In the genomic region with DNA sequence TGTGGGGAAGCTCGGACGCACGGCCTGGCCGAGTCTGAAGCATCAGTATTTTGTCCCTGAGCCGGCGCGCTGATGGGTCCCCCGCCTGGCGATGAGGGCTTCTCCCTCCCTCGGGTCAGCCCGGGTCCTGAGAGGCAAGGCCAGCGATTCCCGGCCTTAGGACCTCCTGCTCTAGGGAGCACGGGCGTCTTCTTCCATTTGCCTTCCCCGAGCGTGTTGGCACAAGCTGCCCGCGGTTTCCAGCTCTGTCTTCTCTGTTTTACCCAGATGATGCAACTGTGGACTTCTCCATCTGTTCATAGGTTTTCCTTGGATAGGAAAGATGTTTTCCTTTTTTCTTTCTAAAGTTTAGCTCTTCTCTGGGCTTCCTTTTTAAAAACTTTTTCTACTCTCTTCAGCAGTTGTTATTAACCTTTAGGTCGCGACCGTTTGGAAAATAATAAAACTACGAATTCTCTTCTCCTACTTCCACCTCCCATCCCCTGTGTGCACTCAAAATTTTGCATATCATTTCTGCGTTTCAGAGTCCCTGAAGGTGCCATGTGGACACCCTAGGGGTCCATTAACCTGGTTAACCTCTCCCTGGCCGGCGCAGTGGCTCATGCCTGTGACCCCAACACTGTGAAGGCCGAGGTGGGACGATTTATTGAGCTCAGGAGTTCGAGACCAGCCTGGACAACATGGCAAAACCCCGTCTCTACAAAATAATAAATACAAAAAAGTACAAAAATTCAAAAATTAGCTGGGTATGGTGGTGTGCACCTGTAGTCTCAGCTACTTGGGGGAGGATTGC, we compare ENCODE assay signal across 8 cellular contexts. TPM values are rescaled to one million over a fixed set of nuclear protein-coding genes. Genes with fewer than 3 reads are reported as not detected.
A peak's percentile ranks its signal among the peaks of the same experiment; 100 is the strongest.
DNase-seq lines count a peak whose midpoint lies in the region; ATAC-seq, FAIRE-seq and TF ChIP-seq lines count a peak whose summit lies in the region.

No MANE protein-coding gene starts in this region.

- peak overlapping the region; percentile 91 for H3K4me3 Mint-ChIP-seq in activated T-helper 17 cell treated with anti-CD3 and anti-CD28 coated beads, Interleukin-2, amount 50 U/mL, for 72 hours

- H4K20me1 ChIP-seq in hepatocyte (ENCODE audit: insufficient read depth, poor library complexity, severe bottlenecking) = peaks cover 8% of the 10 kb centered on the region

- H3K9me2 ChIP-seq in hepatocyte (replicated peaks; ENCODE audit: insufficient read depth) = no peaks in the 10 kb centered on the region

- intact Hi-C loops in A673 (cut with micrococcal nuclease; ENCODE audit: unreplicated experiment) = no loop called here
- intact Hi-C loops in spleen (cut with DNase I; ENCODE audit: low total_unique reads) = no loop called here

- FAIRE-seq in GM12892 (lab: Jason Lieb, UNC) = no peak

- ATAC-seq in activated T-helper 17 cell treated with anti-CD3 and anti-CD28 coated beads, Interleukin-2, amount 50 U/mL, for 72 hours (replicated peaks) = no peak
- ATAC-seq in HG03196 (IDR thresholded peaks at IDR 0.05; ENCODE audit: unreplicated experiment) (no peak), GM21529 (IDR thresholded peaks at IDR 0.05; ENCODE audit: unreplicated experiment) (no peak)

- H3K4me1 Mint-ChIP-seq in activated T-helper 17 cell treated with anti-CD3 and anti-CD28 coated beads, Interleukin-2, amount 50 U/mL, for 72 hours = peaks cover 25% of the 10 kb centered on the region

- H3K27me3 Mint-ChIP-seq in activated T-helper 17 cell treated with anti-CD3 and anti-CD28 coated beads, Interleukin-2, amount 50 U/mL, for 72 hours = no peaks in the 10 kb centered on the region

- H2AFZ ChIP-seq in hepatocyte = peak overlapping the region; percentile 43

- peak overlapping the region; percentile 96 for H3K27ac Mint-ChIP-seq in activated T-helper 17 cell treated with anti-CD3 and anti-CD28 coated beads, Interleukin-2, amount 50 U/mL, for 72 hours

- no peaks in the 10 kb centered on the region for H3K9me3 ChIP-seq in A673 (ENCODE audit: low read depth, low read length, poor library complexity, severe bottlenecking)
- no peaks in the 10 kb centered on the region for H3K9me3 ChIP-seq in hepatocyte (ENCODE audit: low read depth)
- H3K9me3 ChIP-seq in spleen = no peaks in the 10 kb centered on the region

- peaks cover 33% of the 10 kb centered on the region for H3K79me2 ChIP-seq in hepatocyte

- BruUV-seq in A673 (replicated peaks; lab: Mats Ljungman, UMichigan) = TSS peak; percentile 78

- 18% methylated on average over 30 of the region's 30 CpGs for WGBS in hepatocyte (ENCODE audit: low lambda C conversion rate, missing lambda C conversion rate)
- WGBS in spleen, 5 donors = 15 to 26% (median 15%) methylated on average over 21 to 30 of the region's 30 CpGs

- H3K27me3 ChIP-seq in A673 (replicated peaks; ENCODE audit: insufficient read depth, low read depth, low read length, poor library complexity) (no peaks in the 10 kb centered on the region), hepatocyte (peaks cover 4% of the 10 kb centered on the region), spleen (replicated peaks in 1 of 7) (no peaks in the 10 kb centered on the region)

- TF ChIP-seq POLR2A in spleen (IDR thresholded peaks at IDR 0.05) = peak in 1 of 3 donors; percentile 21
- TF ChIP-seq POLR2A in GM12892 (IDR thresholded peaks at IDR 0.05; ENCODE audit: low read depth, low read length) = no peak

- POLR2A ChIA-PET in A673 (lab: Charles Lee; ENCODE audit: low non-redundant PET) (no interaction called here), HEK293T (lab: Yijun Ruan, JAX) (interaction anchor here (0.7 to 4.1 kb wide), 18 partner anchors 9 to 429 kb away, joined by 3 to 34 read pairs (median 5); a partner anchor contains a TSS)

- CTCF ChIA-PET in A673 (lab: Charles Lee) = no interaction called here
- CTCF ChIA-PET in HEK293T (lab: Yijun Ruan, JAX) = interaction anchor here (0.5 to 1.2 kb wide), 4 partner anchors 9 to 186 kb away, joined by 3 to 5 read pairs (median 4); no protein-coding TSS in a partner anchor

- H3K9me3 Mint-ChIP-seq in activated T-helper 17 cell treated with anti-CD3 and anti-CD28 coated beads, Interleukin-2, amount 50 U/mL, for 72 hours = no peaks in the 10 kb centered on the region

- peak overlapping the region; percentile 85 for H3K4me2 ChIP-seq in hepatocyte

- H3K4me1 ChIP-seq in A673 (ENCODE audit: insufficient read depth, low read length, poor library complexity, severe bottlenecking) = peaks cover 12% of the 10 kb centered on the region
- H3K4me1 ChIP-seq in hepatocyte (ENCODE audit: insufficient read depth) = peaks cover 25% of the 10 kb centered on the region
- peaks cover 27 to 46% (median 39%) of the 10 kb centered on the region in 6 donors for H3K4me1 ChIP-seq in spleen

- DNase-seq in A673 (ENCODE audit: low spot score) (no peak), HEK293T (ENCODE audit: extremely low spot score) (no peak), hepatocyte (ENCODE audit: low spot score) (no peak), spleen (peak; percentile 82), GM12892 (ENCODE audit: insufficient read length) (no peak)

- no peak for TF ChIP-seq CTCF in A673 (conservative IDR thresholded peaks at IDR 0.05; ENCODE audit: low read depth, low read length)
- no peak for TF ChIP-seq CTCF in hepatocyte (IDR thresholded peaks at IDR 0.05; ENCODE audit: poor library complexity)
- TF ChIP-seq CTCF in spleen (IDR thresholded peaks at IDR 0.05 in 8 of 11, conservative IDR thresholded peaks at IDR 0.05 in 3 of 11) = no peak

- H3K4me3 ChIP-seq in A673 (ENCODE audit: low read depth, low read length, poor library complexity, severe bottlenecking) (peak overlapping the region; percentile 84), hepatocyte (peak overlapping the region; percentile 42), spleen (peak overlapping the region; percentile 65 to 93 (median 79))

- peaks cover 29% of the 10 kb centered on the region for H3K36me3 Mint-ChIP-seq in activated T-helper 17 cell treated with anti-CD3 and anti-CD28 coated beads, Interleukin-2, amount 50 U/mL, for 72 hours (ENCODE audit: low read depth)

- no peaks in the 10 kb centered on the region for H3K36me3 ChIP-seq in A673 (ENCODE audit: insufficient read depth, low read length, poor library complexity, severe bottlenecking)
- H3K36me3 ChIP-seq in hepatocyte (replicated peaks; ENCODE audit: insufficient read depth, low read depth) = no peaks in the 10 kb centered on the region
- no peaks in the 10 kb centered on the region for H3K36me3 ChIP-seq in spleen

- H3K27ac ChIP-seq in A673 (ENCODE audit: low read depth, low read length, poor library complexity, severe bottlenecking) (peak overlapping the region; percentile 95), hepatocyte (peak overlapping the region; percentile 98), spleen (peak overlapping the region; percentile 91 to 100 (median 99))

TF ChIP-seq in HEK293T, 16 proteins besides CTCF, POLR2A, EP300 and RAD21:
- 0 out of 2 replicates have a peak, but pooled peaks have one; percentile 7 for TF ChIP-seq ELF4 (IDR thresholded peaks at IDR 0.05)
- TF ChIP-seq NFRKB (IDR thresholded peaks at IDR 0.05) = no peak

RNA-seq across cellular contexts. Expression of a gene that starts 1.4 kb away (rescaled TPM):
- total RNA-seq in A673 (2021) (31.0 and 31.1 TPM in 2 replicates), hepatocyte (15.8 and 23.8 TPM in 2 replicates), spleen (10 to 100 TPM; 33.9 to 67.1 (median 51.6) TPM)
- total RNA-seq in activated T-helper 17 cell treated with anti-CD3 and anti-CD28 coated beads, Interleukin-2, amount 50 U/mL, for 72 hours = 10 to 100 TPM; 39.2 to 47.2 TPM
- polyA plus RNA-seq in hepatocyte (33.7 and 38.0 TPM in 2 replicates), spleen (100 to 1,000 TPM in 1 of 3 donors, 10 to 100 TPM in 2; 54.0 to 120 (median 80.8) TPM)
- 38.5 TPM for polyA plus RNA-seq in GM12892 (2012; ENCODE audit: missing spikeins)

RNA-seq across cellular contexts. Expression of a gene that starts 37.7 kb away (rescaled TPM):
- total RNA-seq in A673 (2021) (10.1 and 11.1 TPM in 2 replicates), hepatocyte (51.6 and 53.3 TPM in 2 replicates), spleen (10 to 100 TPM in 6 of 7 donors, 1 to 10 TPM in 1; 9.7 to 17.5 (median 12.8) TPM)
- 1 to 10 TPM; 2.9 to 4.2 TPM for total RNA-seq in activated T-helper 17 cell treated with anti-CD3 and anti-CD28 coated beads, Interleukin-2, amount 50 U/mL, for 72 hours
- polyA plus RNA-seq in hepatocyte (10.0 and 18.6 TPM in 2 replicates), spleen (1 to 10 TPM in 1 of 3 donors, under 1 TPM in 2; 0.48 to 1.1 (median 0.62) TPM)
- polyA plus RNA-seq in GM12892 (2012; ENCODE audit: missing spikeins) = 2.2 TPM
